ENCODE assay signal across 8 cellular contexts in genomic region chr9:114291064-114291474, GRCh38. TPM values are rescaled to one million over a fixed set of nuclear protein-coding genes. Genes with fewer than 3 reads are reported as not detected.
A peak's percentile ranks its signal among the peaks of the same experiment; 100 is the strongest.
DNase-seq lines count a peak whose midpoint lies in the region; ATAC-seq, FAIRE-seq and TF ChIP-seq lines count a peak whose summit lies in the region.

No MANE protein-coding gene starts in this region.

- H3K9me3 ChIP-seq in H1 (ENCODE audit: insufficient read depth in 2 of 2, low read depth in 1 of 2, low read length in 1 of 2): peaks cover 0 to 10% of the 10 kb centered on the region in 2 experiments; a peak in 2 of 4 replicates

- H3K14ac ChIP-seq in H1 (ENCODE audit: insufficient read length): no peak overlapping the region

- no peaks in the 10 kb centered on the region for H3K23me2 ChIP-seq in H1 (ENCODE audit: low read depth, low read length)

- WGBS in H1 (ENCODE audit: extremely low coverage in 1 of 2, insufficient coverage in 1 of 2, insufficient read length in 1 of 2, insufficient replicate concordance in 2 of 2, low coverage in 1 of 2, low lambda C conversion rate in 2 of 2, missing lambda C conversion rate in 1 of 2), 2 experiments: 20% methylated on average over 12 of the region's 12 CpGs; no CpG with 5 or more reads in 1 of the 2 experiments

- H2AFZ ChIP-seq in H1 (ENCODE audit: low read length): no peak overlapping the region

- CTCF ChIA-PET in H1 (lab: Charles Lee; ENCODE audit: partially characterized antibody): interaction anchor here (0.6 to 6.3 kb wide), 61 partner anchors 9 to 257 kb away, joined by 3 to 205 read pairs (median 6); partner anchors contain the start of genes AMBP, COL27A1 and KIF12

- no peak overlapping the region for H3K4me2 ChIP-seq in H1 (ENCODE audit: insufficient read depth in 1 of 2, low read depth in 2 of 2, low read length in 2 of 2)

- H3K4me3 ChIP-seq in H1 (ENCODE audit: extremely low read depth in 1 of 4, insufficient read depth in 2 of 4, low read depth in 3 of 4, low read length in 4 of 4): no peak overlapping the region

- no peak overlapping the region; the same call in 1 of the 2 replicates for H2BK5ac ChIP-seq in H1 (ENCODE audit: low read depth, low read length)

- no peak overlapping the region for H3K56ac ChIP-seq in H1 (replicated peaks; ENCODE audit: insufficient read length, low read depth, low read length)

- no peak overlapping the region for H3K18ac ChIP-seq in H1 (ENCODE audit: extremely low read depth, low read length)

- no peaks in the 10 kb centered on the region for H3K79me1 ChIP-seq in H1 (ENCODE audit: low read depth, low read length)

- no peak for TF ChIP-seq EP300 in H1 (IDR thresholded peaks at IDR 0.05; ENCODE audit: borderline replicate concordance in 1 of 2, low read depth in 2 of 2, low read length in 2 of 2)

- peak in 2 of 3 experiments; percentile 85 to 92; a peak in 3 of 4 replicates for TF ChIP-seq CTCF in H1 (IDR thresholded peaks at IDR 0.05; ENCODE audit: control extremely low read depth in 1 of 3, insufficient read depth in 1 of 3, low read depth in 1 of 3, low read length in 3 of 3)

- in situ Hi-C loops in ACHN (cut with HindIII; ENCODE audit: low pct_ligation_motif_present, low pct_unique_long_range_greater_than_20kb, low sequenced_read_pairs): loop anchor here (25.0 kb wide), 1 partner anchor 204 kb away; the partner anchor contains the start of genes AMBP and KIF12

- peaks cover 0 to 13% (median 2%) of the 10 kb centered on the region in 4 experiments; a peak in 5 of 7 replicates for H3K4me1 ChIP-seq in H1 (replicated peaks in 1 of 4; ENCODE audit: control insufficient read depth in 3 of 4, insufficient read depth in 4 of 4, low read length in 3 of 4)

- no peak overlapping the region for H4K8ac ChIP-seq in H1 (ENCODE audit: extremely low read depth, insufficient read depth, low read length)

- FAIRE-seq in GM18507 (lab: Jason Lieb, UNC) (peak; percentile 71), H1 (lab: Jason Lieb, UNC) (peak; percentile 85)

- H2BK120ac ChIP-seq in H1 (replicated peaks; ENCODE audit: low read depth, low read length): no peak overlapping the region

- peaks cover 0 to 4% of the 10 kb centered on the region in 2 experiments for H4K20me1 ChIP-seq in H1 (replicated peaks in 1 of 2; ENCODE audit: control insufficient read depth in 1 of 2, insufficient read depth in 2 of 2, low read length in 2 of 2)

- TF ChIP-seq RAD21 in H1 (IDR thresholded peaks at IDR 0.05 in 1 of 2, conservative IDR thresholded peaks at IDR 0.05 in 1 of 2; ENCODE audit: low read depth in 2 of 2, low read length in 2 of 2): peak; percentile 92 to 94

- no peak overlapping the region for H3K4ac ChIP-seq in H1 (replicated peaks; ENCODE audit: insufficient read length, low read depth, low read length)

- no peak for TF ChIP-seq POLR2A in H1 (IDR thresholded peaks at IDR 0.05; ENCODE audit: control extremely low read depth in 1 of 2, low read depth in 2 of 2, low read length in 2 of 2)

- H2BK20ac ChIP-seq in H1 (ENCODE audit: low read length): no peak overlapping the region

- H3K36me3 ChIP-seq in H1 (ENCODE audit: control insufficient read depth in 2 of 4, insufficient read depth in 4 of 4, low read length in 3 of 4): peaks cover 3 to 20% (median 12%) of the 10 kb centered on the region in 4 experiments; a peak in 6 of 8 replicates

- no peak overlapping the region for H2BK12ac ChIP-seq in H1 (ENCODE audit: low read depth, low read length)

- no peak overlapping the region for H2BK15ac ChIP-seq in H1 (ENCODE audit: low read length)

- no peak overlapping the region for H4K91ac ChIP-seq in H1 (replicated peaks; ENCODE audit: insufficient read length, low read length)

- H3K9ac ChIP-seq in H1 (replicated peaks in 1 of 4; ENCODE audit: extremely low read depth in 1 of 4, low read depth in 3 of 4, low read length in 3 of 4): no peak overlapping the region

- no peak overlapping the region for H2AK5ac ChIP-seq in H1 (ENCODE audit: low read depth, low read length)

- no peak overlapping the region for H4K5ac ChIP-seq in H1 (ENCODE audit: insufficient read length, low read depth, low read length)

- no peak overlapping the region for H3K23ac ChIP-seq in H1 (ENCODE audit: insufficient read length)

- POLR2A ChIA-PET in H1 (lab: Charles Lee; ENCODE audit: partially characterized antibody): interaction anchor here (0.9 to 1.6 kb wide), 4 partner anchors 9 to 408 kb away, joined by 3 to 8 read pairs (median 3); no protein-coding TSS in a partner anchor

- no peak for ATAC-seq in GM21717 (IDR thresholded peaks at IDR 0.05; ENCODE audit: unreplicated experiment)

- H3K27me3 ChIP-seq in H1 (replicated peaks in 1 of 4; ENCODE audit: control insufficient read depth in 3 of 4, extremely low read depth in 1 of 4, insufficient read depth in 3 of 4, low read length in 3 of 4): no peaks in the 10 kb centered on the region

- no peaks in the 10 kb centered on the region for H3K79me2 ChIP-seq in H1 (ENCODE audit: control insufficient read depth in 1 of 2, insufficient read depth in 2 of 2, low read length in 2 of 2)

- DNase-seq in ACHN: peak; percentile 60
- peak; percentile 37 for DNase-seq in GM18507 (ENCODE audit: extremely low spot score, insufficient read length, low read depth)
- DNase-seq in NCI-H524 treated with DMSO at 0.1 percent for 48 hours (lab: John Stamatoyannopoulos, UW): peak; percentile 55
- DNase-seq in activated CD8-positive, alpha-beta memory T cell treated with anti-CD3 and anti-CD28 coated beads for 24 hours: peak; percentile 93
- peak; percentile 62 to 97 for DNase-seq in H1 (ENCODE audit: low read depth in 1 of 2, low spot score in 2 of 2)
- peak; percentile 67 for DNase-seq in midbrain (lab: John Stamatoyannopoulos, UW)
- peak; percentile 52 for DNase-seq in stimulated activated CD8-positive, alpha-beta memory T cell treated with anti-CD3 and anti-CD28 coated beads, Interleukin-4, amount 100 ng/mL, for 1 hour (ENCODE audit: low read depth in 2 of 2, low spot score in 1 of 2)

- no peak overlapping the region for H3K27ac ChIP-seq in H1 (ENCODE audit: low read depth, low read length)

TF ChIP-seq in H1, 55 proteins besides CTCF, POLR2A, EP300 and RAD21:
- TF ChIP-seq EGR1 (IDR thresholded peaks at IDR 0.05; ENCODE audit: borderline replicate concordance, low read depth, low read length) (0 out of 2 replicates have a peak, but pooled peaks have one; percentile 49), RNF2 (IDR thresholded peaks at IDR 0.05; ENCODE audit: borderline replicate concordance, low read depth, low read length, missing control alignments, poor library complexity, severe bottlenecking) (no peak), SP1 (IDR thresholded peaks at IDR 0.05; ENCODE audit: low read depth, low read length) (no peak), SIRT6 (IDR thresholded peaks at IDR 0.05; ENCODE audit: low read length) (no peak), KDM4A (IDR thresholded peaks at IDR 0.05; ENCODE audit: low read depth, low read length, severe bottlenecking) (no peak), KDM5A (IDR thresholded peaks at IDR 0.05; ENCODE audit: low read length) (no peak)
- TF ChIP-seq, protein P1, sequence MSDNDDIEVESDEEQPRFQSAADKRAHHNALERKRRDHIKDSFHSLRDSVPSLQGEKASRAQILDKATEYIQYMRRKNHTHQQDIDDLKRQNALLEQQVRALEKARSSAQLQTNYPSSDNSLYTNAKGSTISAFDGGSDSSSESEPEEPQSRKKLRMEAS (IDR thresholded peaks at IDR 0.05): peak; percentile 65

RNA-seq across cellular contexts. Expression of gene ORM1, which starts 31.8 kb away (rescaled TPM):
- not detected in 2 replicates for total RNA-seq in H1 (2021; fragmentation: NEBNext Ultra II Directional; extraction: Animal tissue kit (Norgen Biotek cat#: 25700))
- 0.32 TPM in 1 of 2 replicates, not detected in the other for polyA plus RNA-seq in H1 (2011; rRNA removed)
- not detected for polyA plus RNA-seq in H1 (2011; cell fraction: cytosol; rRNA removed)
- polyA plus RNA-seq in H1 (2011; cell fraction: nucleus; rRNA removed): not detected
- not detected in 4 replicates for polyA plus RNA-seq in H1 (2012, experiment 1 of 2)
- not detected for polyA plus RNA-seq in H1 (2012, experiment 2 of 2)
- not detected for polyA plus RNA-seq in H1 (2013, experiment 1 of 2)
- polyA plus RNA-seq in H1 (2013, experiment 2 of 2): not detected
- not detected in 2 replicates for polyA minus RNA-seq in H1 (2011; rRNA and poly(A)+ RNA removed)
- polyA minus RNA-seq in H1 (2011; cell fraction: cytosol; rRNA and poly(A)+ RNA removed): not detected
- not detected for polyA minus RNA-seq in H1 (2011; cell fraction: nucleus; rRNA and poly(A)+ RNA removed)

RNA-seq across cellular contexts. Expression of gene ORM2, which starts 38.6 kb away (rescaled TPM):
- total RNA-seq in H1 (2021; fragmentation: NEBNext Ultra II Directional; extraction: Animal tissue kit (Norgen Biotek cat#: 25700)): 0.90 TPM in 1 of 2 replicates, not detected in the other
- 0.66 and 1.3 TPM in 2 replicates for polyA plus RNA-seq in H1 (2011; rRNA removed)
- polyA plus RNA-seq in H1 (2011; cell fraction: cytosol; rRNA removed): 1.1 TPM
- 0.17 TPM for polyA plus RNA-seq in H1 (2011; cell fraction: nucleus; rRNA removed)
- polyA plus RNA-seq in H1 (2012, experiment 1 of 2): 1.0 to 1.8 TPM (median 1.5 TPM) in 4 replicates
- polyA plus RNA-seq in H1 (2012, experiment 2 of 2): 0.33 TPM
- 0.24 TPM for polyA plus RNA-seq in H1 (2013, experiment 1 of 2)
- 0.29 TPM for polyA plus RNA-seq in H1 (2013, experiment 2 of 2)
- polyA minus RNA-seq in H1 (2011; rRNA and poly(A)+ RNA removed): 0.51 TPM in 1 of 2 replicates, not detected in the other
- polyA minus RNA-seq in H1 (2011; cell fraction: cytosol; rRNA and poly(A)+ RNA removed): not detected
- not detected for polyA minus RNA-seq in H1 (2011; cell fraction: nucleus; rRNA and poly(A)+ RNA removed)

Comparison
In these comparisons a context has a peak if more than half of its experiments do, and no peak if none do; other contexts are left out.
1. DNase-seq: peak in every context shown above with its lines; median percentile 93 in activated CD8-positive, alpha-beta memory T cell treated with anti-CD3 and anti-CD28 coated beads for 24 hours; 80 in H1; 67 in midbrain; 60 in ACHN; 55 in NCI-H524 treated with DMSO at 0.1 percent for 48 hours; 52 in stimulated activated CD8-positive, alpha-beta memory T cell treated with anti-CD3 and anti-CD28 coated beads, Interleukin-4, amount 100 ng/mL, for 1 hour; 37 in GM18507.